1 cellular context compared by ENCODE assay signal in genomic region chr9:92837191-92837590, GRCh38.
TF ChIP-seq lines count a peak whose summit lies in the region.

No MANE protein-coding gene starts in this region.

TF ChIP-seq in K562, 482 proteins besides CTCF, POLR2A, EP300 and RAD21:
- TF ChIP-seq GMEB1 (CRISPR knock-in tag; IDR thresholded peaks at IDR 0.05) (no peak), MGA (IDR thresholded peaks at IDR 0.05) (peak; percentile 62)
